Comparison of ENCODE assay signal across 33 cellular contexts in genomic region chr6:53195048-53195447, GRCh38. TPM values are rescaled to one million over a fixed set of nuclear protein-coding genes. Genes with fewer than 3 reads are reported as not detected.
"Had no signal": no experiment of that assay in that cellular context is flagged by ENCODE, and none has a peak within 500 bp of the region (broad histone marks: within the 10 kb centered on the region; RNA-seq: fewer than 3 reads in every experiment).

No MANE protein-coding gene starts in this region.

- H3K4me1 ChIP-seq: lower lobe of right lung, psoas muscle, upper lobe of right lung had no signal

- H3K9me3 ChIP-seq: lower lobe of right lung, neutrophil, psoas muscle, thoracic aorta, upper lobe of right lung had no signal

- H3K4me2 ChIP-seq: smooth muscle cell had no signal

- H3K4me3 Mint-ChIP-seq: activated CD4-positive, alpha-beta memory T cell treated with anti-CD3 and anti-CD28 coated beads, Interleukin-2, amount 10 ng/mL, durations not matched to agents 7 days and 5 days; activated CD4-positive, alpha-beta T cell treated with anti-CD3 and anti-CD28 coated beads, Interleukin-2, amount 10 ng/mL, durations not matched to agents 7 days and 5 days; activated T-cell treated with anti-CD3 and anti-CD28 coated beads, Interleukin-2, amount 50 U/mL, for 24 hours; endodermal cell; nephron progenitor cell had no signal

- DNase-seq: activated CD4-positive, alpha-beta memory T cell treated with anti-CD3 and anti-CD28 coated beads, Interleukin-2, amount 10 ng/mL, durations not matched to agents 7 days and 5 days; activated CD4-positive, alpha-beta T cell treated with anti-CD3 and anti-CD28 coated beads for 1 hour; activated CD4-positive, alpha-beta T cell treated with anti-CD3 and anti-CD28 coated beads, Interleukin-2, amount 10 ng/mL, durations not matched to agents 7 days and 5 days; activated CD8-positive, alpha-beta memory T cell treated with anti-CD3 and anti-CD28 coated beads, Interleukin-2, amount 50 U/mL, for 48 hours; activated gamma-delta T cell treated with Interleukin-2 at 50 U/mL for 16 hours; activated naive CD4-positive, alpha-beta T cell treated with anti-CD3 and anti-CD28 coated beads, Interleukin-2, amount 50 U/mL, for 16 hours; activated T-cell treated with anti-CD3 and anti-CD28 coated beads, Interleukin-2, amount 50 U/mL, for 24 hours; amniotic stem cell; brain microvascular endothelial cell; cortex of kidney; endodermal cell; foreskin fibroblast; head of caudate nucleus; hippocampal formation; lower lobe of right lung; nephron progenitor cell; psoas muscle; stimulated activated CD4-positive, alpha-beta T cell treated with anti-CD3 and anti-CD28 coated beads, Interleukin-1b, Interleukin-23, amount 100 ng/mL, for 48 hours; stimulated activated CD4-positive, alpha-beta T cell treated with anti-CD3 and anti-CD28 coated beads, Interleukin-4, amount 100 ng/mL, for 4 hours; stimulated activated CD8-positive, alpha-beta memory T cell treated with anti-CD3 and anti-CD28 coated beads, Interleukin-4, amount 100 ng/mL, for 48 hours; stimulated activated naive CD4-positive, alpha-beta T cell; T-helper 1 cell; upper lobe of right lung had no signal

- H3K4me3 ChIP-seq: lower lobe of right lung, psoas muscle, smooth muscle cell, thoracic aorta, upper lobe of right lung had no signal

- H3K27me3 Mint-ChIP-seq: activated T-cell treated with anti-CD3 and anti-CD28 coated beads, Interleukin-2, amount 50 U/mL, for 24 hours had no signal

- H3K4me1 Mint-ChIP-seq: activated CD4-positive, alpha-beta memory T cell treated with anti-CD3 and anti-CD28 coated beads, Interleukin-2, amount 10 ng/mL, durations not matched to agents 7 days and 5 days had no signal

- H3K27me3 ChIP-seq: brain microvascular endothelial cell, neutrophil, upper lobe of right lung had no signal

- ATAC-seq: esophagus mucosa, lower lobe of right lung, psoas muscle, upper lobe of right lung had no signal

- H3K36me3 ChIP-seq: brain microvascular endothelial cell, lower lobe of right lung, neutrophil, thoracic aorta, upper lobe of right lung had no signal

- H3K27ac Mint-ChIP-seq: activated CD4-positive, alpha-beta memory T cell treated with anti-CD3 and anti-CD28 coated beads, Interleukin-2, amount 10 ng/mL, durations not matched to agents 7 days and 5 days; activated CD4-positive, alpha-beta T cell treated with anti-CD3 and anti-CD28 coated beads, Interleukin-2, amount 10 ng/mL, durations not matched to agents 7 days and 5 days; activated T-cell treated with anti-CD3 and anti-CD28 coated beads, Interleukin-2, amount 50 U/mL, for 24 hours; endodermal cell; nephron progenitor cell had no signal

- H3K27ac ChIP-seq: brain microvascular endothelial cell, lower lobe of right lung, neutrophil, psoas muscle, thoracic aorta, upper lobe of right lung had no signal

- H3K9me3 Mint-ChIP-seq: activated CD4-positive, alpha-beta memory T cell treated with anti-CD3 and anti-CD28 coated beads, Interleukin-2, amount 10 ng/mL, durations not matched to agents 7 days and 5 days; activated CD4-positive, alpha-beta T cell treated with anti-CD3 and anti-CD28 coated beads, Interleukin-2, amount 10 ng/mL, durations not matched to agents 7 days and 5 days; activated T-cell treated with anti-CD3 and anti-CD28 coated beads, Interleukin-2, amount 50 U/mL, for 24 hours; endodermal cell; nephron progenitor cell had no signal

RNA-seq across cellular contexts. Expression of gene GCM1, which starts 46.4 kb away (rescaled TPM):
- total RNA-seq: activated CD4-positive, alpha-beta T cell treated with anti-CD3 and anti-CD28 coated beads, Interleukin-2, amount 10 ng/mL, durations not matched to agents 7 days and 5 days; astrocyte; cardiac septum; chondrocyte; endodermal cell; esophagus mucosa; kidney epithelial cell; lower lobe of right lung; mucosa of gallbladder; osteocyte; psoas muscle; smooth muscle cell; thoracic aorta; upper lobe of right lung had no signal
- polyA plus RNA-seq: psoas muscle, smooth muscle cell had no signal
